Comparison of ENCODE assay signal across 1 cellular context in genomic region chr9:110256392-110257096, GRCh38.
A peak's percentile ranks its signal among the peaks of the same experiment; 100 is the strongest.
TF ChIP-seq lines count a peak whose summit lies in the region.

TSS of gene TXN (minus strand) at chr9:110256507. CDS start at chr9:110256435, 72 bp downstream.

TF ChIP-seq in K562, 482 proteins besides CTCF, POLR2A, EP300 and RAD21 (continued from another document):
- TF ChIP-seq, protein P1, sequence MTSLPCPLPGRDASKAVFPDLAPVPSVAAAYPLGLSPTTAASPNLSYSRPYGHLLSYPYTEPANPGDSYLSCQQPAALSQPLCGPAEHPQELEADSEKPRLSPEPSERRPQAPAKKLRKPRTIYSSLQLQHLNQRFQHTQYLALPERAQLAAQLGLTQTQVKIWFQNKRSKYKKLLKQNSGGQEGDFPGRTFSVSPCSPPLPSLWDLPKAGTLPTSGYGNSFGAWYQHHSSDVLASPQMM (CRISPR knock-in tag; IDR thresholded peaks at IDR 0.05), result no peak
- TF ChIP-seq ASH1L (IDR thresholded peaks at IDR 0.05; ENCODE audit: borderline replicate concordance, low read depth, partially characterized antibody), result peak; percentile 14
